ENCODE assay signal across 9 cellular contexts in the genomic region with DNA sequence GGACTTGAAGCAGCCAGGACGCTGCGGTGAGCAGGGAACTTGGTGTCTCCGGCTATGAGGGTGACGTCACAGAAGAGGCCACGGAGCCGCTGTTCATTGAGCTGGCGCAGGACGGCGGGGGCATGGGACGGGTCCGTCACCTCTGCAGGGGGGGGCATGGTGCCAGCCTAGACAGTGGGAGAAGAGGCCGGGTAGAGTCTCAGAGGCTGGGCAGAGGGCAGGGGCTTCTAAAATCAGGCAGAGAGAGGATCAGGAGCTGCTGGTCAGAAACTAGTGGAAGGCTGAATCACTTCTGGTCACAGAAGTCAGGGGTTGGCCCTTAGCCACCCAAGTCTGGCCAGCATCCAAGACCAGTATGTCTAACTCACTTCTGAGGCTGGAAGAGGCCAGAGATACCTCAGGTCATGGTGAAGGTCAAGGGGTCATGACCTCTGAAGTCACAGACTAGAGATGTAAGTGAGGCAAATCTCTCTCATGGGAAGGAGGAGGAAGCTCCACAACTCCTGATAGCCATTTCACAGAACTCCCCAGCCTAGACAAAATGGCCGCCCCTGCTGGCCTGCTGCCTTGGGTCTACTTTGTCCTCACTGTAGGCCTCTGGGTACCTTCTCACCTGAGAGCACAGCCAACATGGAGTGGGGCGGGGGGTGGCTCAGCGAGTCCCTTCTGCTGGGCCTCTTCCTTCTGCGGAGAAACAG. TPM values are rescaled to one million over a fixed set of nuclear protein-coding genes. Genes with fewer than 3 reads are reported as not detected.
DNase-seq lines count a peak whose midpoint lies in the region; ATAC-seq and TF ChIP-seq lines count a peak whose summit lies in the region.
"Had no signal": no experiment of that assay in that cellular context is flagged by ENCODE, and none has a peak within 500 bp of the region (broad histone marks: within the 10 kb centered on the region; RNA-seq: fewer than 3 reads in every experiment).

No MANE protein-coding gene starts in this region.

- H3K27me3 ChIP-seq in uterus = no peaks in the 10 kb centered on the region

- peak overlapping the region; percentile 59 to 62 for H3K27ac ChIP-seq in uterus

- no peak for TF ChIP-seq POLR2A in uterus (IDR thresholded peaks at IDR 0.05)

- no peak for TF ChIP-seq CTCF in uterus (IDR thresholded peaks at IDR 0.05)

- no peaks in the 10 kb centered on the region for H3K27me3 Mint-ChIP-seq in activated T-cell treated with anti-CD3 and anti-CD28 coated beads, Interleukin-2, amount 50 U/mL, for 24 hours
- H3K27me3 Mint-ChIP-seq in activated T-cell treated with anti-CD3 and anti-CD28 coated beads, Interleukin-2, amount 50 U/mL, for 4 hours (ENCODE audit: low read depth) = no peaks in the 10 kb centered on the region

- DNase-seq in activated T-cell treated with anti-CD3 and anti-CD28 coated beads, Interleukin-2, amount 50 U/mL, for 24 hours = no peak
- DNase-seq in activated T-cell treated with anti-CD3 and anti-CD28 coated beads, Interleukin-2, amount 50 U/mL, for 4 hours = no peak
- DNase-seq in cerebellar cortex (ENCODE audit: low spot score) (peak; percentile 44), lung microvascular endothelial cell (ENCODE audit: low read depth in 2 of 2) (peak; percentile 43 to 82), uterus (peak; percentile 85 to 86)
- DNase-seq: CD4-positive, CD25-positive, alpha-beta regulatory T cell had no signal

- H3K27ac Mint-ChIP-seq in activated T-cell treated with anti-CD3 and anti-CD28 coated beads, Interleukin-2, amount 50 U/mL, for 24 hours = peak overlapping the region; percentile 76

- no peak overlapping the region for H3K4me3 Mint-ChIP-seq in activated T-cell treated with anti-CD3 and anti-CD28 coated beads, Interleukin-2, amount 50 U/mL, for 24 hours
- no peak overlapping the region for H3K4me3 Mint-ChIP-seq in activated T-cell treated with anti-CD3 and anti-CD28 coated beads, Interleukin-2, amount 50 U/mL, for 4 hours
- H3K4me3 Mint-ChIP-seq: CD4-positive, CD25-positive, alpha-beta regulatory T cell had no signal

- no peak overlapping the region for H3K4me3 ChIP-seq in uterus

- ATAC-seq in activated T-cell treated with anti-CD3 and anti-CD28 coated beads, Interleukin-2, amount 50 U/mL, for 4 hours = no peak
- ATAC-seq in GM21390 (IDR thresholded peaks at IDR 0.05; ENCODE audit: unreplicated experiment) = no peak
- no peak for ATAC-seq in HG03045 (IDR thresholded peaks at IDR 0.05; ENCODE audit: unreplicated experiment)
- ATAC-seq in HG02623 (IDR thresholded peaks at IDR 0.05; ENCODE audit: unreplicated experiment) = no peak

- intact Hi-C loops in uterus (cut with DNase I; ENCODE audit: low total_unique reads) = no loop called here

- peaks cover 26% of the 10 kb centered on the region for H3K4me1 Mint-ChIP-seq in activated T-cell treated with anti-CD3 and anti-CD28 coated beads, Interleukin-2, amount 50 U/mL, for 24 hours (ENCODE audit: low read depth)
- H3K4me1 Mint-ChIP-seq in activated T-cell treated with anti-CD3 and anti-CD28 coated beads, Interleukin-2, amount 50 U/mL, for 4 hours (ENCODE audit: low read depth) = peaks cover 17% of the 10 kb centered on the region

- H3K9me3 Mint-ChIP-seq in activated T-cell treated with anti-CD3 and anti-CD28 coated beads, Interleukin-2, amount 50 U/mL, for 24 hours = no peaks in the 10 kb centered on the region
- H3K9me3 Mint-ChIP-seq in activated T-cell treated with anti-CD3 and anti-CD28 coated beads, Interleukin-2, amount 50 U/mL, for 4 hours = no peaks in the 10 kb centered on the region
- H3K9me3 Mint-ChIP-seq: CD4-positive, CD25-positive, alpha-beta regulatory T cell had no signal

- H3K9me3 ChIP-seq in uterus = no peaks in the 10 kb centered on the region

- peaks cover 37% of the 10 kb centered on the region for H3K36me3 Mint-ChIP-seq in activated T-cell treated with anti-CD3 and anti-CD28 coated beads, Interleukin-2, amount 50 U/mL, for 24 hours (ENCODE audit: low read depth)
- H3K36me3 Mint-ChIP-seq in activated T-cell treated with anti-CD3 and anti-CD28 coated beads, Interleukin-2, amount 50 U/mL, for 4 hours (ENCODE audit: insufficient read depth) = no peaks in the 10 kb centered on the region

- no peaks in the 10 kb centered on the region for H3K36me3 ChIP-seq in uterus

- peaks cover 6 to 8% of the 10 kb centered on the region in 2 donors for H3K4me1 ChIP-seq in uterus

RNA-seq across cellular contexts. Expression of a gene that starts 12.6 kb away (rescaled TPM):
- total RNA-seq in activated T-cell treated with anti-CD3 and anti-CD28 coated beads, Interleukin-2, amount 50 U/mL, for 4 hours = 10 to 100 TPM; 16.0 to 18.0 (median 17.5) TPM
- 6.3 and 8.5 TPM in 2 replicates for total RNA-seq in lung microvascular endothelial cell
- total RNA-seq in uterus = 100 to 1,000 TPM in 1 of 4 donors, 10 to 100 TPM in 3; 22.7 to 116 (median 39.2) TPM

RNA-seq across cellular contexts. Expression of a gene that starts 14.5 kb away (rescaled TPM):
- total RNA-seq in activated T-cell treated with anti-CD3 and anti-CD28 coated beads, Interleukin-2, amount 50 U/mL, for 4 hours = not detected
- not detected in 2 replicates for total RNA-seq in lung microvascular endothelial cell
- total RNA-seq in uterus = not detected
- total RNA-seq: CD4-positive, CD25-positive, alpha-beta regulatory T cell had no signal

RNA-seq across cellular contexts. Expression of a gene that starts 17.4 kb away (rescaled TPM):
- total RNA-seq in activated T-cell treated with anti-CD3 and anti-CD28 coated beads, Interleukin-2, amount 50 U/mL, for 4 hours = 100 to 1,000 TPM; 184 to 188 (median 188) TPM
- total RNA-seq in lung microvascular endothelial cell (56.0 and 70.0 TPM in 2 replicates), uterus (100 to 1,000 TPM in 2 of 4 donors, 10 to 100 TPM in 2; 19.7 to 167 (median 77.6) TPM)

RNA-seq across cellular contexts. Expression of a gene that starts 21.9 kb away (rescaled TPM):
- 1 to 10 TPM; 3.9 to 4.6 (median 4.3) TPM for total RNA-seq in activated T-cell treated with anti-CD3 and anti-CD28 coated beads, Interleukin-2, amount 50 U/mL, for 4 hours
- total RNA-seq in lung microvascular endothelial cell (8.1 and 9.2 TPM in 2 replicates), uterus (10 to 100 TPM in 2 of 4 donors, 1 to 10 TPM in 2; 3.2 to 16.9 (median 10.9) TPM)

RNA-seq across cellular contexts. Expression of a gene that starts 27.5 kb away (rescaled TPM):
- under 1 TPM; 0.19 to 0.32 (median 0.28) TPM for total RNA-seq in activated T-cell treated with anti-CD3 and anti-CD28 coated beads, Interleukin-2, amount 50 U/mL, for 4 hours
- 0.20 and 0.22 TPM in 2 replicates for total RNA-seq in lung microvascular endothelial cell
- total RNA-seq in uterus = 10 to 100 TPM in 1 of 4 donors, 1 to 10 TPM in 2, not detected in 1; 2.8 to 17.9 (median 6.2) TPM

Comparison
In these comparisons a context has a peak if more than half of its experiments do, and no peak if none do; other contexts are left out.
1. DNase-seq: peak in cerebellar cortex (single experiment), lung microvascular endothelial cell (2 of 2) and uterus (2 of 2); none in activated T-cell treated with anti-CD3 and anti-CD28 coated beads, Interleukin-2, amount 50 U/mL, for 24 hours (single experiment) and activated T-cell treated with anti-CD3 and anti-CD28 coated beads, Interleukin-2, amount 50 U/mL, for 4 hours (single experiment).